In genomic region chr3:166471074-166471753, GRCh38 we compare ENCODE assay signal across 24 cellular contexts.
DNase-seq lines count a peak whose midpoint lies in the region; ATAC-seq and TF ChIP-seq lines count a peak whose summit lies in the region.
"Had no signal": no experiment of that assay in that cellular context is flagged by ENCODE, and none has a peak within 500 bp of the region (broad histone marks: within the 10 kb centered on the region; RNA-seq: fewer than 3 reads in every experiment).

No MANE protein-coding gene starts in this region.

- H3K9me3 ChIP-seq in body of pancreas, result no peaks in the 10 kb centered on the region
- H3K9me3 ChIP-seq: BLaER1 had no signal

- no peak for TF ChIP-seq POLR2A in body of pancreas (IDR thresholded peaks at IDR 0.05)

- in situ Hi-C loops in ACHN (cut with HindIII; ENCODE audit: low pct_ligation_motif_present, low pct_unique_long_range_greater_than_20kb, low sequenced_read_pairs) (no loop called here), Caki2 (cut with HindIII; ENCODE audit: low pct_unique_long_range_greater_than_20kb, low sequenced_read_pairs) (no loop called here)

- H3K36me3 Mint-ChIP-seq in stimulated activated naive B cell treated with anti-CD40 and anti-IgM and Interleukin-4, amounts not matched to agents 10 μg/mL and 1 μg/mL and 100 μg/mL, for 72 hours, result no peaks in the 10 kb centered on the region
- H3K36me3 Mint-ChIP-seq: CD4-positive, CD25-positive, alpha-beta regulatory T cell had no signal

- TF ChIP-seq CTCF in body of pancreas (IDR thresholded peaks at IDR 0.05), result no peak

- H3K27me3 Mint-ChIP-seq in stimulated activated naive B cell treated with anti-CD40 and anti-IgM and Interleukin-4, amounts not matched to agents 10 μg/mL and 1 μg/mL and 100 μg/mL, for 72 hours, result no peaks in the 10 kb centered on the region
- H3K27me3 Mint-ChIP-seq: CD4-positive, CD25-positive, alpha-beta regulatory T cell had no signal

- intact Hi-C loops in body of pancreas (cut with DNase I), result no loop called here

- no peaks in the 10 kb centered on the region for H3K4me1 ChIP-seq in body of pancreas
- H3K4me1 ChIP-seq: BLaER1 had no signal

- DNase-seq in ACHN (peak; percentile 10), Caki2 (ENCODE audit: low read depth) (peak; percentile 19), NCI-H446 (lab: John Stamatoyannopoulos, UW) (peak; percentile 45 to 83), body of pancreas (no peak), A172 (ENCODE audit: low spot score) (no peak), NCI-H510A (lab: John Stamatoyannopoulos, UW) (no peak), SKM-1 treated with dmso at 0.1 percent for 144 hours (lab: John Stamatoyannopoulos, UW; ENCODE audit: unreplicated experiment) (no peak)
- no peak for DNase-seq in stimulated activated naive B cell treated with anti-CD40 and anti-IgM and Interleukin-4, amounts not matched to agents 10 μg/mL and 1 μg/mL and 100 μg/mL, for 72 hours
- DNase-seq: CD4-positive, CD25-positive, alpha-beta regulatory T cell; DND-41; IMR-90; KG1; NCI-H1048; NCI-H1417; NCI-H187; NCI-H2081 treated with DMSO at 0.1 percent for 48 hours; NCI-H774; SHP77 treated with DMSO at 0.1 percent for 48 hours; SW 1271 had no signal

- no peak overlapping the region for H3K4me3 ChIP-seq in body of pancreas
- H3K4me3 ChIP-seq: BLaER1, SK-N-MC had no signal

- 65 to 69% methylated on average over 4 of the region's 4 CpGs for WGBS in body of pancreas, 2 donors

- H3K27ac ChIP-seq in body of pancreas, result peak overlapping the region in 1 of 4 donors; percentile 8
- H3K27ac ChIP-seq: BLaER1, RWPE1, SK-N-MC had no signal

- H3K4me3 Mint-ChIP-seq in stimulated activated naive B cell treated with anti-CD40 and anti-IgM and Interleukin-4, amounts not matched to agents 10 μg/mL and 1 μg/mL and 100 μg/mL, for 72 hours, result no peak overlapping the region
- H3K4me3 Mint-ChIP-seq: CD4-positive, CD25-positive, alpha-beta regulatory T cell; T-helper 1 cell treated with Interleukin-12 subunit alpha and Interleukin-12 subunit beta and Interleukin-4 antibody, amounts not matched to agents 30 μg/mL and 1 μg/mL, for 36 hours had no signal

- H3K4me1 Mint-ChIP-seq in stimulated activated naive B cell treated with anti-CD40 and anti-IgM and Interleukin-4, amounts not matched to agents 10 μg/mL and 1 μg/mL and 100 μg/mL, for 72 hours, result no peaks in the 10 kb centered on the region
- H3K4me1 Mint-ChIP-seq: CD4-positive, CD25-positive, alpha-beta regulatory T cell had no signal

- ATAC-seq in body of pancreas, result peak; percentile 56
- no peak for ATAC-seq in stimulated activated naive B cell treated with anti-CD40 and anti-IgM and Interleukin-4, amounts not matched to agents 10 μg/mL and 1 μg/mL and 100 μg/mL, for 72 hours (replicated peaks)
- ATAC-seq: Panc1 had no signal

- peaks cover 1 to 3% of the 10 kb centered on the region in 2 donors for H3K9me3 Mint-ChIP-seq in stimulated activated naive B cell treated with anti-CD40 and anti-IgM and Interleukin-4, amounts not matched to agents 10 μg/mL and 1 μg/mL and 100 μg/mL, for 72 hours

- H3K27ac Mint-ChIP-seq in stimulated activated naive B cell treated with anti-CD40 and anti-IgM and Interleukin-4, amounts not matched to agents 10 μg/mL and 1 μg/mL and 100 μg/mL, for 72 hours, result no peak overlapping the region
- H3K27ac Mint-ChIP-seq: CD4-positive, CD25-positive, alpha-beta regulatory T cell; T-helper 1 cell treated with Interleukin-12 subunit alpha and Interleukin-12 subunit beta and Interleukin-4 antibody, amounts not matched to agents 30 μg/mL and 1 μg/mL, for 36 hours had no signal

- H3K27me3 ChIP-seq in body of pancreas, result no peaks in the 10 kb centered on the region
- H3K27me3 ChIP-seq: BLaER1 had no signal

- H3K36me3 ChIP-seq in body of pancreas (replicated peaks in 1 of 2; ENCODE audit: insufficient read depth in 1 of 2, low read depth in 2 of 2), result no peaks in the 10 kb centered on the region
- H3K36me3 ChIP-seq: BLaER1 had no signal

Comparison
In these comparisons a context has a peak if more than half of its experiments do, and no peak if none do; other contexts are left out.
1. DNase-seq: peak in ACHN (single experiment), Caki2 (single experiment) and NCI-H446 (2 of 2); none in body of pancreas (0 of 4), A172 (single experiment), NCI-H510A (single experiment), stimulated activated naive B cell treated with anti-CD40 and anti-IgM and Interleukin-4, amounts not matched to agents 10 μg/mL and 1 μg/mL and 100 μg/mL, for 72 hours (single experiment) and SKM-1 treated with dmso at 0.1 percent for 144 hours (single experiment).